9 cellular contexts compared by ENCODE assay signal in genomic region chr5:175534070-175534932, GRCh38. TPM values are rescaled to one million over a fixed set of nuclear protein-coding genes. Genes with fewer than 3 reads are reported as not detected.
A peak's percentile ranks its signal among the peaks of the same experiment; 100 is the strongest.
DNase-seq lines count a peak whose midpoint lies in the region; ATAC-seq, FAIRE-seq and TF ChIP-seq lines count a peak whose summit lies in the region.
"Had no signal": no experiment of that assay in that cellular context is flagged by ENCODE, and none has a peak within 500 bp of the region (broad histone marks: within the 10 kb centered on the region; RNA-seq: fewer than 3 reads in every experiment).

No MANE protein-coding gene starts in this region.

- H3K27me3 Mint-ChIP-seq in astrocyte (ENCODE audit: low read depth, unreplicated experiment): peaks cover 6% of the 10 kb centered on the region

- no peaks in the 10 kb centered on the region for H3K4me1 Mint-ChIP-seq in astrocyte (ENCODE audit: low read depth, unreplicated experiment)

- H2AFZ ChIP-seq in astrocyte (ENCODE audit: low read depth, low read length): peak overlapping the region; percentile 37

- H3K27ac Mint-ChIP-seq in astrocyte (ENCODE audit: unreplicated experiment): no peak overlapping the region

- peak; percentile 21 for DNase-seq in DMS79 treated with DMSO at 0.1 percent for 48 hours (lab: John Stamatoyannopoulos, UW)
- DNase-seq in DMS79 (lab: John Stamatoyannopoulos, UW): no peak
- DNase-seq in NCI-H2029 treated with DMSO at 0.1 percent for 48 hours (lab: John Stamatoyannopoulos, UW): peak; percentile 48
- peak; percentile 73 for DNase-seq in T-helper 9 cell
- peak; percentile 58 for DNase-seq in astrocyte (ENCODE audit: low read depth)
- peak; percentile 59 to 74 for DNase-seq in hippocampal formation (lab: John Stamatoyannopoulos, UW)
- DNase-seq in skeletal muscle cell (ENCODE audit: low read depth): peak; percentile 36

- H3K4me3 ChIP-seq in astrocyte (ENCODE audit: insufficient read depth, low read depth, low read length): no peak overlapping the region
- no peak overlapping the region for H3K4me3 ChIP-seq in skeletal muscle cell (ENCODE audit: low read depth, low read length)

- no peak for FAIRE-seq in astrocyte (lab: Jason Lieb, UNC)
- FAIRE-seq: A204.1 had no signal

- H3K27ac ChIP-seq in astrocyte (ENCODE audit: low read depth, low read length): no peak overlapping the region

- no peaks in the 10 kb centered on the region for H3K4me1 ChIP-seq in astrocyte (ENCODE audit: insufficient read depth, low read length)

- peak overlapping the region; percentile 69 for H3K4me2 ChIP-seq in astrocyte (ENCODE audit: low read length)

- H3K36me3 ChIP-seq in astrocyte (ENCODE audit: insufficient read depth, low read length): no peaks in the 10 kb centered on the region

- H3K9me3 Mint-ChIP-seq in astrocyte (ENCODE audit: unreplicated experiment): no peaks in the 10 kb centered on the region

- H3K27me3 ChIP-seq in astrocyte (ENCODE audit: insufficient read depth, low read length): no peaks in the 10 kb centered on the region

- H3K79me2 ChIP-seq in astrocyte (ENCODE audit: insufficient read depth, low read length): no peaks in the 10 kb centered on the region

- H3K9ac ChIP-seq in astrocyte (ENCODE audit: low read length): no peak overlapping the region

- ATAC-seq in HG02970 (IDR thresholded peaks at IDR 0.05; ENCODE audit: low FRiP score, unreplicated experiment): peak; percentile 93

- no peaks in the 10 kb centered on the region for H3K9me3 ChIP-seq in astrocyte (ENCODE audit: insufficient read depth, low read depth, low read length)

- no peaks in the 10 kb centered on the region for H4K20me1 ChIP-seq in astrocyte (ENCODE audit: insufficient read depth, low read length)

- peak overlapping the region; percentile 62 for H3K4me3 Mint-ChIP-seq in astrocyte (ENCODE audit: unreplicated experiment)

- TF ChIP-seq CTCF in astrocyte (IDR thresholded peaks at IDR 0.05; ENCODE audit: insufficient read depth, low read depth, low read length): peak; percentile 89

- no peaks in the 10 kb centered on the region for H3K36me3 Mint-ChIP-seq in astrocyte (ENCODE audit: low read depth, unreplicated experiment)

RNA-seq across cellular contexts. Expression of gene SFXN1, which starts 55.9 kb away (rescaled TPM):
- total RNA-seq in astrocyte: 84.1 and 89.4 TPM in 2 replicates
